In the genomic region with DNA sequence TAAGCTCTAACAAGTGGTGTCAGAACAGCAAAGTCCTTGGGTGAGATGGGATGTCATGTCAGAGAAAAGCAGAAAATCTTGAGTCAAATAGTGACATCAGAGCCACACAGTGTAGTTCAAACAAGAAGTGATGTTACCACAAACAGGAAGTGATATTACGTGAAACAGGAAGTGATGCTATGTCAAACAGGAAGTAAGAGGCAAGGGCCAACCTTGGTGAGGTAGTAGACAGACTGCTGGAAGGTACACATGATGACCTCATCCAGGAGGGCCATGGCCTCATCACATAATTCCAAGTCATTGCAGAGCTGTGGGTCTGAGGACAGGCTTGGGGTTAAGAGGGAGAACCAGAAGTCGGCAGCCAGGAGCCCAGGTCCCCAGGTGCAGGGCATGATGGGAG, we compare ENCODE assay signal across 10 cellular contexts. TPM values are rescaled to one million over a fixed set of nuclear protein-coding genes. Genes with fewer than 3 reads are reported as not detected.
DNase-seq lines count a peak whose midpoint lies in the region; ATAC-seq and TF ChIP-seq lines count a peak whose summit lies in the region.
"Had no signal": no experiment of that assay in that cellular context is flagged by ENCODE, and none has a peak within 500 bp of the region (broad histone marks: within the 10 kb centered on the region; RNA-seq: fewer than 3 reads in every experiment).

No MANE protein-coding gene starts in this region.

- H3K27ac Mint-ChIP-seq in activated CD4-positive, alpha-beta T cell treated with anti-CD3 and anti-CD28 coated beads for 36 hours, result peak overlapping the region; percentile 93

- H3K9me3 ChIP-seq in esophagus muscularis mucosa, result no peaks in the 10 kb centered on the region

- no peaks in the 10 kb centered on the region for H3K27me3 Mint-ChIP-seq in activated CD4-positive, alpha-beta T cell treated with anti-CD3 and anti-CD28 coated beads for 36 hours

- peak overlapping the region; percentile 25 to 78 (median 62) for H3K27ac ChIP-seq in esophagus muscularis mucosa (replicated peaks in 1 of 4)

- peaks cover 0 to 25% (median 0%) of the 10 kb centered on the region in 4 donors for H3K27me3 ChIP-seq in esophagus muscularis mucosa

- peaks cover 18% of the 10 kb centered on the region for H3K36me3 Mint-ChIP-seq in activated CD4-positive, alpha-beta T cell treated with anti-CD3 and anti-CD28 coated beads for 36 hours (ENCODE audit: low read depth)

- peaks cover 16 to 31% (median 21%) of the 10 kb centered on the region in 4 donors for H3K4me1 ChIP-seq in esophagus muscularis mucosa

- TF ChIP-seq POLR2A in esophagus muscularis mucosa (IDR thresholded peaks at IDR 0.05; ENCODE audit: low read depth), result no peak

- H3K4me3 Mint-ChIP-seq in activated CD4-positive, alpha-beta T cell treated with anti-CD3 and anti-CD28 coated beads for 36 hours, result peak overlapping the region; percentile 41

- no peak for TF ChIP-seq CTCF in esophagus muscularis mucosa (IDR thresholded peaks at IDR 0.05)

- intact Hi-C loops in activated CD4-positive, alpha-beta T cell treated with anti-CD3 and anti-CD28 coated beads for 36 hours (cut with DNase I, micrococcal nuclease), result no loop called here
- intact Hi-C loops in esophagus muscularis mucosa (cut with DNase I), result no loop called here

- no peak for TF ChIP-seq EP300 in esophagus muscularis mucosa (IDR thresholded peaks at IDR 0.05)

- no peak overlapping the region for H3K4me3 ChIP-seq in esophagus muscularis mucosa

- POLR2A ChIA-PET in activated CD4-positive, alpha-beta T cell treated with anti-CD3 and anti-CD28 coated beads for 36 hours (lab: Charles Lee), result no interaction called here

- peaks cover 17% of the 10 kb centered on the region for H3K4me1 Mint-ChIP-seq in activated CD4-positive, alpha-beta T cell treated with anti-CD3 and anti-CD28 coated beads for 36 hours

- WGBS in esophagus muscularis mucosa, result 67% methylated on average over 1 of the region's 2 CpGs

- CTCF ChIA-PET in activated CD4-positive, alpha-beta T cell treated with anti-CD3 and anti-CD28 coated beads for 36 hours (lab: Charles Lee), result interaction anchor here (1.6 kb wide), 1 partner anchor 267 kb away, joined by 3 read pairs; a partner anchor contains a TSS

- H3K36me3 ChIP-seq in esophagus muscularis mucosa, result peaks cover 0 to 75% (median 7%) of the 10 kb centered on the region in 4 donors

- peak; percentile 43 for DNase-seq in activated CD4-positive, alpha-beta T cell treated with anti-CD3 and anti-CD28 coated beads for 36 hours
- DNase-seq in activated CD4-positive, alpha-beta T cell treated with anti-CD3 and anti-CD28 coated beads for 1 hour, result no peak
- DNase-seq in RKO (ENCODE audit: low spot score) (peak; percentile 73), esophagus muscularis mucosa (ENCODE audit: extremely low spot score) (no peak), NK-92 (lab: John Stamatoyannopoulos, UW; ENCODE audit: unreplicated experiment) (no peak)
- DNase-seq in stimulated activated naive CD8-positive, alpha-beta T cell treated with anti-CD3 and anti-CD28 coated beads, Interleukin-15, Interleukin-2, amounts not matched to agents 100 U/mL and 50 U/mL, for 24 hours, result no peak
- DNase-seq: GOT3 had no signal

- H3K9me3 Mint-ChIP-seq in activated CD4-positive, alpha-beta T cell treated with anti-CD3 and anti-CD28 coated beads for 36 hours (ENCODE audit: low read depth), result peaks cover 13% of the 10 kb centered on the region

- peak; percentile 61 for ATAC-seq in activated CD4-positive, alpha-beta T cell treated with anti-CD3 and anti-CD28 coated beads for 36 hours
- ATAC-seq in stimulated activated naive CD8-positive, alpha-beta T cell treated with anti-CD3 and anti-CD28 coated beads, Interleukin-15, Interleukin-2, amounts not matched to agents 100 U/mL and 50 U/mL, for 24 hours, result peak; percentile 33
- no peak for ATAC-seq in GM21529 (IDR thresholded peaks at IDR 0.05; ENCODE audit: unreplicated experiment)
- ATAC-seq in HG03521 (IDR thresholded peaks at IDR 0.05; ENCODE audit: unreplicated experiment), result no peak

RNA-seq across cellular contexts. Expression of a gene that starts 7.0 kb away (rescaled TPM):
- total RNA-seq in activated CD4-positive, alpha-beta T cell treated with anti-CD3 and anti-CD28 coated beads for 36 hours, result under 1 TPM; 0.69 to 0.70 TPM
- 1 to 10 TPM in 3 of 4 donors, under 1 TPM in 1; 0.99 to 2.9 (median 1.8) TPM for total RNA-seq in esophagus muscularis mucosa

RNA-seq across cellular contexts. Expression of a gene that starts 13.8 kb away (rescaled TPM):
- under 1 TPM; 0.67 to 0.73 TPM for total RNA-seq in activated CD4-positive, alpha-beta T cell treated with anti-CD3 and anti-CD28 coated beads for 36 hours
- 10 to 100 TPM; 15.0 to 27.7 (median 22.8) TPM for total RNA-seq in esophagus muscularis mucosa

RNA-seq across cellular contexts. Expression of a gene that starts 20.1 kb away (rescaled TPM):
- total RNA-seq in activated CD4-positive, alpha-beta T cell treated with anti-CD3 and anti-CD28 coated beads for 36 hours, result not detected
- not detected for total RNA-seq in esophagus muscularis mucosa
- total RNA-seq: activated CD8-positive, alpha-beta memory T cell treated with anti-CD3 and anti-CD28 coated beads for 36 hours had no signal

RNA-seq across cellular contexts. Expression of a gene that starts 25.9 kb away (rescaled TPM):
- total RNA-seq in activated CD4-positive, alpha-beta T cell treated with anti-CD3 and anti-CD28 coated beads for 36 hours, result under 1 TPM; 0.23 to 0.32 TPM
- total RNA-seq in esophagus muscularis mucosa, result 1 to 10 TPM in 3 of 4 donors, under 1 TPM in 1; 0.83 to 2.5 (median 2.1) TPM

RNA-seq across cellular contexts. Expression of a gene that starts 28.8 kb away (rescaled TPM):
- total RNA-seq in activated CD4-positive, alpha-beta T cell treated with anti-CD3 and anti-CD28 coated beads for 36 hours, result not detected
- total RNA-seq in esophagus muscularis mucosa, result not detected
- total RNA-seq: activated CD8-positive, alpha-beta memory T cell treated with anti-CD3 and anti-CD28 coated beads for 36 hours had no signal

Comparison
In these comparisons a context has a peak if more than half of its experiments do, and no peak if none do; other contexts are left out.
1. DNase-seq: peak in activated CD4-positive, alpha-beta T cell treated with anti-CD3 and anti-CD28 coated beads for 36 hours (single experiment) and RKO (single experiment); none in activated CD4-positive, alpha-beta T cell treated with anti-CD3 and anti-CD28 coated beads for 1 hour (single experiment), esophagus muscularis mucosa (single experiment), stimulated activated naive CD8-positive, alpha-beta T cell treated with anti-CD3 and anti-CD28 coated beads, Interleukin-15, Interleukin-2, amounts not matched to agents 100 U/mL and 50 U/mL, for 24 hours (single experiment) and NK-92 (single experiment).
2. ATAC-seq: peak in activated CD4-positive, alpha-beta T cell treated with anti-CD3 and anti-CD28 coated beads for 36 hours (single experiment) and stimulated activated naive CD8-positive, alpha-beta T cell treated with anti-CD3 and anti-CD28 coated beads, Interleukin-15, Interleukin-2, amounts not matched to agents 100 U/mL and 50 U/mL, for 24 hours (single experiment); none in GM21529 (single experiment) and HG03521 (single experiment).
3. RNA of a gene that starts 13.8 kb away (total RNA-seq): 15.0 to 27.7 TPM in esophagus muscularis mucosa; 0.67 to 0.73 TPM in activated CD4-positive, alpha-beta T cell treated with anti-CD3 and anti-CD28 coated beads for 36 hours; every median in the first group is over 4 times any median in the second.